22 cellular contexts compared by ENCODE assay signal in the genomic region with DNA sequence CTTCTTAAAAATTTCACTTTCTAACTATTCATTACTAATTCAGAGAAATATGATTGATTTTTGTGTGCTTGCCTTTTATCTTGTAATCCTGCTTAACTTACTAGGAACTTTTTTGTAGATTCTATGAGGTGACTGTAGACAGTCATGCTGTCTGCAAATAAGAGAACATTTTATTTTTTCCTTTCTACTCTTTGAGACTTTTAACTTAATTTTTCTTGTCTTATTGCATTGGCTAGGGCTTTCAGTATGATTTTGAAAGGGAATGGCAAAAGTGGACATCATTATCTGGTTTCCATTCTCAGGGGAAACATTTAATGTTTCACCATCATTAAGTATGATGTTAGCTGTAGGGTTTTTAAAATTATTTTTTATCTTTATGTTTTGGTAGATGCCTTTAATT. TPM values are rescaled to one million over a fixed set of nuclear protein-coding genes. Genes with fewer than 3 reads are reported as not detected.
"Had no signal": no experiment of that assay in that cellular context is flagged by ENCODE, and none has a peak within 500 bp of the region (broad histone marks: within the 10 kb centered on the region; RNA-seq: fewer than 3 reads in every experiment).

No MANE protein-coding gene starts in this region.

- H3K4me2 ChIP-seq: hepatocyte had no signal

- H3K4me1 ChIP-seq: foreskin keratinocyte, left lung, lower lobe of right lung had no signal

- H3K36me3 ChIP-seq: esophagus muscularis mucosa, gastroesophageal sphincter, heart left ventricle, left lung, lower lobe of right lung had no signal

- H3K4me3 ChIP-seq: coronary artery, dorsolateral prefrontal cortex, esophagus muscularis mucosa, gastroesophageal sphincter, heart left ventricle, left lung, lower lobe of right lung had no signal

- H3K27me3 ChIP-seq: dorsolateral prefrontal cortex, esophagus muscularis mucosa, foreskin keratinocyte, gastroesophageal sphincter, heart left ventricle, hepatocyte, left lung had no signal

- FAIRE-seq: colon, endothelial cell of umbilical vein, keratinocyte had no signal

- H2AFZ ChIP-seq: hepatocyte had no signal

- H3K27ac ChIP-seq: coronary artery, dorsolateral prefrontal cortex, esophagus muscularis mucosa, foreskin keratinocyte, gastroesophageal sphincter, heart left ventricle, hepatocyte, left lung, lower lobe of right lung had no signal

- ATAC-seq: foreskin keratinocyte; gastroesophageal sphincter; heart left ventricle; left cardiac atrium; left lung; left ventricle myocardium superior; lower lobe of right lung; naive thymus-derived CD4-positive, alpha-beta T cell had no signal

- DNase-seq: dermis blood vessel endothelial cell; dorsolateral prefrontal cortex; effector CD4-positive, alpha-beta T cell; effector memory CD4-positive, alpha-beta T cell; foreskin keratinocyte; heart left ventricle; hypothalamus; immature natural killer cell; left cardiac atrium; left lung; left ventricle myocardium superior; lower lobe of right lung; mesenchymal stem cell; midbrain; naive thymus-derived CD4-positive, alpha-beta T cell had no signal

RNA-seq across cellular contexts. Expression of a gene that starts 23.6 kb away (rescaled TPM):
- polyA plus RNA-seq: naive thymus-derived CD4-positive, alpha-beta T cell had no signal
